30 cellular contexts compared by ENCODE assay signal in genomic region chrX:144730486-144730885, GRCh38.
A peak's percentile ranks its signal among the peaks of the same experiment; 100 is the strongest.
DNase-seq lines count a peak whose midpoint lies in the region; ATAC-seq, FAIRE-seq and TF ChIP-seq lines count a peak whose summit lies in the region.
"Had no signal": no experiment of that assay in that cellular context is flagged by ENCODE, and none has a peak within 500 bp of the region (broad histone marks: within the 10 kb centered on the region; RNA-seq: fewer than 3 reads in every experiment).

No MANE protein-coding gene starts in this region.

- peaks cover 0 to 2% of the 10 kb centered on the region in 2 donors for H3K27me3 Mint-ChIP-seq in T-cell
- no peaks in the 10 kb centered on the region for H3K27me3 Mint-ChIP-seq in activated T-helper 2 cell treated with anti-CD3 and anti-CD28 coated beads, Interferon-gamma antibody, Interleukin-2, Interleukin-4, amounts not matched to agents 10 μg/mL and 5 μg/mL and 100 μg/mL, durations not matched to agents 14 hours and 24 hours and 36 hours (ENCODE audit: low read depth)
- H3K27me3 Mint-ChIP-seq: activated CD4-positive, alpha-beta T cell treated with anti-CD3 and anti-CD28 coated beads, Interleukin-2, amount 10 ng/mL, durations not matched to agents 24 days and 14 days; activated naive CD8-positive, alpha-beta T cell treated with anti-CD3 and anti-CD28 coated beads for 36 hours; central memory CD8-positive, alpha-beta T cell had no signal

- ATAC-seq in T-cell (replicated peaks in 1 of 4): no peak
- ATAC-seq: left lobe of liver, pancreas had no signal

- DNase-seq in AG09309 (ENCODE audit: low read depth) (peak; percentile 64), LHCN-M2 (ENCODE audit: low read depth) (peak; percentile 1), kidney tubule cell (ENCODE audit: low spot score) (peak; percentile 26), T-cell (no peak), NCI-H524 (lab: John Stamatoyannopoulos, UW) (no peak), pons (ENCODE audit: low spot score) (no peak)
- no peak for DNase-seq in activated T-helper 2 cell treated with anti-CD3 and anti-CD28 coated beads, Interferon-gamma antibody, Interleukin-2, Interleukin-4, amounts not matched to agents 10 μg/mL and 5 μg/mL and 100 μg/mL, durations not matched to agents 14 hours and 24 hours and 36 hours (ENCODE audit: low spot score)
- DNase-seq: activated CD4-positive, alpha-beta T cell treated with anti-CD3 and anti-CD28 coated beads, Interleukin-2, amount 10 ng/mL, durations not matched to agents 24 days and 14 days; activated gamma-delta T cell; activated naive CD8-positive, alpha-beta T cell treated with anti-CD3 and anti-CD28 coated beads for 36 hours; activated T-cell treated with anti-CD3 and anti-CD28 coated beads, Interleukin-2, amount 50 U/mL, for 1 hour; anterior cingulate cortex; EL; endodermal cell; H9; mesendoderm; NCI-H2029 treated with DMSO at 0.1 percent for 48 hours; NCI-H69; pancreas; PC-9; SIG-M5; stimulated activated CD4-positive, alpha-beta T cell treated with anti-CD3 and anti-CD28 coated beads, Interleukin-4, amount 100 ng/mL, for 1 hour had no signal

- POLR2A ChIA-PET in T-cell (lab: Charles Lee): no interaction called here

- H3K4me1 Mint-ChIP-seq in T-cell: no peaks in the 10 kb centered on the region
- H3K4me1 Mint-ChIP-seq in activated T-helper 2 cell treated with anti-CD3 and anti-CD28 coated beads, Interferon-gamma antibody, Interleukin-2, Interleukin-4, amounts not matched to agents 10 μg/mL and 5 μg/mL and 100 μg/mL, durations not matched to agents 14 hours and 24 hours and 36 hours (ENCODE audit: low read depth): no peaks in the 10 kb centered on the region
- H3K4me1 Mint-ChIP-seq: activated CD4-positive, alpha-beta T cell treated with anti-CD3 and anti-CD28 coated beads, Interleukin-2, amount 10 ng/mL, durations not matched to agents 24 days and 14 days; activated naive CD8-positive, alpha-beta T cell treated with anti-CD3 and anti-CD28 coated beads for 36 hours; central memory CD8-positive, alpha-beta T cell; endodermal cell had no signal

- no peak overlapping the region for H3K4me3 ChIP-seq in AG09309 (ENCODE audit: control insufficient read depth, low read depth, low read length)
- H3K4me3 ChIP-seq: esophagus muscularis mucosa, hepatocyte, pancreas, PC-9, tibial nerve had no signal

- peaks cover 0 to 6% (median 0%) of the 10 kb centered on the region in 3 donors for H3K9me3 Mint-ChIP-seq in T-cell
- peaks cover 10% of the 10 kb centered on the region for H3K9me3 Mint-ChIP-seq in activated T-helper 2 cell treated with anti-CD3 and anti-CD28 coated beads, Interferon-gamma antibody, Interleukin-2, Interleukin-4, amounts not matched to agents 10 μg/mL and 5 μg/mL and 100 μg/mL, durations not matched to agents 14 hours and 24 hours and 36 hours
- H3K9me3 Mint-ChIP-seq: activated CD4-positive, alpha-beta T cell treated with anti-CD3 and anti-CD28 coated beads, Interleukin-2, amount 10 ng/mL, durations not matched to agents 24 days and 14 days; activated naive CD8-positive, alpha-beta T cell treated with anti-CD3 and anti-CD28 coated beads for 36 hours had no signal

- no peaks in the 10 kb centered on the region for H3K36me3 Mint-ChIP-seq in T-cell
- H3K36me3 Mint-ChIP-seq in activated T-helper 2 cell treated with anti-CD3 and anti-CD28 coated beads, Interferon-gamma antibody, Interleukin-2, Interleukin-4, amounts not matched to agents 10 μg/mL and 5 μg/mL and 100 μg/mL, durations not matched to agents 14 hours and 24 hours and 36 hours (ENCODE audit: low read depth): no peaks in the 10 kb centered on the region
- H3K36me3 Mint-ChIP-seq: activated naive CD8-positive, alpha-beta T cell treated with anti-CD3 and anti-CD28 coated beads for 36 hours had no signal

- H3K4me3 Mint-ChIP-seq in T-cell: no peak overlapping the region
- no peak overlapping the region for H3K4me3 Mint-ChIP-seq in activated T-helper 2 cell treated with anti-CD3 and anti-CD28 coated beads, Interferon-gamma antibody, Interleukin-2, Interleukin-4, amounts not matched to agents 10 μg/mL and 5 μg/mL and 100 μg/mL, durations not matched to agents 14 hours and 24 hours and 36 hours (ENCODE audit: low read depth)
- H3K4me3 Mint-ChIP-seq: activated CD4-positive, alpha-beta T cell treated with anti-CD3 and anti-CD28 coated beads, Interleukin-2, amount 10 ng/mL, durations not matched to agents 24 days and 14 days; activated naive CD8-positive, alpha-beta T cell treated with anti-CD3 and anti-CD28 coated beads for 36 hours; central memory CD8-positive, alpha-beta T cell; endodermal cell; H9; neural crest cell had no signal

- FAIRE-seq in endometrium (lab: Jason Lieb, UNC): peak; percentile 84
- FAIRE-seq: GM12891, pancreas had no signal

- TF ChIP-seq CTCF in AG09309 (IDR thresholded peaks at IDR 0.05; ENCODE audit: control insufficient read depth, insufficient read depth, low read depth, low read length, missing control alignments): no peak

- CTCF ChIA-PET in T-cell (lab: Charles Lee): no interaction called here

- H3K27ac Mint-ChIP-seq in T-cell: no peak overlapping the region
- no peak overlapping the region for H3K27ac Mint-ChIP-seq in activated T-helper 2 cell treated with anti-CD3 and anti-CD28 coated beads, Interferon-gamma antibody, Interleukin-2, Interleukin-4, amounts not matched to agents 10 μg/mL and 5 μg/mL and 100 μg/mL, durations not matched to agents 14 hours and 24 hours and 36 hours
- H3K27ac Mint-ChIP-seq: activated CD4-positive, alpha-beta T cell treated with anti-CD3 and anti-CD28 coated beads, Interleukin-2, amount 10 ng/mL, durations not matched to agents 24 days and 14 days; activated naive CD8-positive, alpha-beta T cell treated with anti-CD3 and anti-CD28 coated beads for 36 hours; endodermal cell; H9 had no signal

- intact Hi-C loops in activated T-helper 2 cell treated with anti-CD3 and anti-CD28 coated beads, Interferon-gamma antibody, Interleukin-2, Interleukin-4, amounts not matched to agents 10 μg/mL and 5 μg/mL and 100 μg/mL, durations not matched to agents 14 hours and 24 hours and 36 hours (cut with micrococcal nuclease): no loop called here

Comparison
In these comparisons a context has a peak if more than half of its experiments do, and no peak if none do; other contexts are left out.
1. DNase-seq: peak in AG09309 (single experiment), LHCN-M2 (single experiment) and kidney tubule cell (single experiment); none in T-cell (0 of 34), NCI-H524 (0 of 2), activated T-helper 2 cell treated with anti-CD3 and anti-CD28 coated beads, Interferon-gamma antibody, Interleukin-2, Interleukin-4, amounts not matched to agents 10 μg/mL and 5 μg/mL and 100 μg/mL, durations not matched to agents 14 hours and 24 hours and 36 hours (single experiment) and pons (single experiment).